ENCODE assay signal across 10 cellular contexts in the genomic region with DNA sequence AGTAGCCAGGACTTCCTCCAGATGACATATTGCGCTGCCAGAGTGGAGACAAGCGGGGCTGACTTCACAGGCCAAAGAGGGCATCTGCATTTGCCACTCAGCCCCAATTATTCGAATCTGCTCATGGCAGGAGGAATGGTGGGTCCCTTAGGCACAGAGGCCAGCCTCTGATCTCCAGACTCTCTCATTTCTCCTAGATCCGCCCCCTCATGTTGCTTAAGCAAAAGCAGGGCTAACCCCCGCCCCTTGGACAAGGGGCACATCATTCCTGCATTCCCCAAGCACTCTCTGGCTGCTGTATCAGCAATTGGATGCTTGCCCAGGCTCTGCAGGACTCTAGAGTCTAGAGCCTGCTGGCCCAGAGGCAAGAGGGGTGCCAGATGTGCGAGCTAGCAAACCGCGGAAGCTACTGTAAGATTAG.
DNase-seq lines count a peak whose midpoint lies in the region; ATAC-seq and TF ChIP-seq lines count a peak whose summit lies in the region.
"Had no signal": no experiment of that assay in that cellular context is flagged by ENCODE, and none has a peak within 500 bp of the region (broad histone marks: within the 10 kb centered on the region; RNA-seq: fewer than 3 reads in every experiment).

No MANE protein-coding gene starts in this region.

- no peak overlapping the region for H3K27ac Mint-ChIP-seq in activated CD4-positive, alpha-beta memory T cell treated with anti-CD3 and anti-CD28 coated beads for 36 hours
- H3K27ac Mint-ChIP-seq: CD4-positive, alpha-beta memory T cell had no signal

- no peaks in the 10 kb centered on the region for H3K36me3 Mint-ChIP-seq in activated CD4-positive, alpha-beta memory T cell treated with anti-CD3 and anti-CD28 coated beads for 36 hours
- H3K36me3 Mint-ChIP-seq: CD4-positive, alpha-beta memory T cell had no signal

- DNase-seq in AG04450 (ENCODE audit: low read depth, low spot score) (peak; percentile 78), NCI-H1105 treated with DMSO at 0.1 percent for 48 hours (lab: John Stamatoyannopoulos, UW) (peak; percentile 86), caudate nucleus (lab: John Stamatoyannopoulos, UW) (peak in 51 of 61 donors; percentile 3 to 70 (median 31)), mucosa of descending colon (peak; percentile 21 to 59 (median 28)), T-helper 9 cell (no peak), GM19240 (ENCODE audit: insufficient read length, low spot score) (no peak)
- DNase-seq in activated CD4-positive, alpha-beta memory T cell treated with anti-CD3 and anti-CD28 coated beads for 36 hours, result no peak
- DNase-seq: CD4-positive, alpha-beta memory T cell; H7 had no signal

- no peaks in the 10 kb centered on the region for H3K27me3 Mint-ChIP-seq in activated CD4-positive, alpha-beta memory T cell treated with anti-CD3 and anti-CD28 coated beads for 36 hours
- H3K27me3 Mint-ChIP-seq: CD4-positive, alpha-beta memory T cell had no signal

- H3K36me3 ChIP-seq in mucosa of descending colon (ENCODE audit: low read depth), result no peaks in the 10 kb centered on the region

- ATAC-seq in mucosa of descending colon (peak; percentile 54), GM19395 (IDR thresholded peaks at IDR 0.05; ENCODE audit: unreplicated experiment) (no peak)

- no peaks in the 10 kb centered on the region for H3K4me1 ChIP-seq in mucosa of descending colon (ENCODE audit: low read depth)

- TF ChIP-seq CTCF in AG04450 (IDR thresholded peaks at IDR 0.05; ENCODE audit: low read depth, low read length), result no peak
- TF ChIP-seq CTCF in mucosa of descending colon (IDR thresholded peaks at IDR 0.05), result no peak

- no peak overlapping the region for H3K4me3 ChIP-seq in AG04450 (ENCODE audit: low read depth, low read length)
- no peak overlapping the region for H3K4me3 ChIP-seq in mucosa of descending colon

- CTCF ChIA-PET in AG04450 (lab: Charles Lee), result no interaction called here
- CTCF ChIA-PET in activated CD4-positive, alpha-beta memory T cell treated with anti-CD3 and anti-CD28 coated beads for 36 hours (lab: Charles Lee), result no interaction called here

- intact Hi-C loops in mucosa of descending colon (cut with DNase I, micrococcal nuclease), result no loop called here
- intact Hi-C loops in activated CD4-positive, alpha-beta memory T cell treated with anti-CD3 and anti-CD28 coated beads for 36 hours (cut with micrococcal nuclease), result no loop called here

- H3K4me3 Mint-ChIP-seq in activated CD4-positive, alpha-beta memory T cell treated with anti-CD3 and anti-CD28 coated beads for 36 hours, result no peak overlapping the region
- H3K4me3 Mint-ChIP-seq: CD4-positive, alpha-beta memory T cell had no signal

- no peaks in the 10 kb centered on the region for H3K27me3 ChIP-seq in AG04450 (ENCODE audit: control insufficient read depth, insufficient read depth, low read length)

- no peaks in the 10 kb centered on the region for H3K4me1 Mint-ChIP-seq in activated CD4-positive, alpha-beta memory T cell treated with anti-CD3 and anti-CD28 coated beads for 36 hours (ENCODE audit: low read depth)
- H3K4me1 Mint-ChIP-seq: CD4-positive, alpha-beta memory T cell had no signal

- POLR2A ChIA-PET in AG04450 (lab: Yijun Ruan, JAX), result no interaction called here
- POLR2A ChIA-PET in activated CD4-positive, alpha-beta memory T cell treated with anti-CD3 and anti-CD28 coated beads for 36 hours (lab: Charles Lee), result no interaction called here

- no peaks in the 10 kb centered on the region for H3K9me3 Mint-ChIP-seq in activated CD4-positive, alpha-beta memory T cell treated with anti-CD3 and anti-CD28 coated beads for 36 hours

- H3K27ac ChIP-seq in AG04450 (ENCODE audit: low read depth, low read length), result no peak overlapping the region
- no peak overlapping the region for H3K27ac ChIP-seq in caudate nucleus (ENCODE audit: low read depth, low read length)

- H3K9me3 ChIP-seq in AG04450 (ENCODE audit: control insufficient read depth, insufficient read depth, low read length), result no peaks in the 10 kb centered on the region
- no peaks in the 10 kb centered on the region for H3K9me3 ChIP-seq in mucosa of descending colon

Comparison
In these comparisons a context has a peak if more than half of its experiments do, and no peak if none do; other contexts are left out.
1. DNase-seq: peak in AG04450 (single experiment), NCI-H1105 treated with DMSO at 0.1 percent for 48 hours (single experiment), caudate nucleus (51 of 61) and mucosa of descending colon (3 of 3); none in T-helper 9 cell (single experiment), activated CD4-positive, alpha-beta memory T cell treated with anti-CD3 and anti-CD28 coated beads for 36 hours (single experiment) and GM19240 (single experiment).